12 cellular contexts compared by ENCODE assay signal in the genomic region with DNA sequence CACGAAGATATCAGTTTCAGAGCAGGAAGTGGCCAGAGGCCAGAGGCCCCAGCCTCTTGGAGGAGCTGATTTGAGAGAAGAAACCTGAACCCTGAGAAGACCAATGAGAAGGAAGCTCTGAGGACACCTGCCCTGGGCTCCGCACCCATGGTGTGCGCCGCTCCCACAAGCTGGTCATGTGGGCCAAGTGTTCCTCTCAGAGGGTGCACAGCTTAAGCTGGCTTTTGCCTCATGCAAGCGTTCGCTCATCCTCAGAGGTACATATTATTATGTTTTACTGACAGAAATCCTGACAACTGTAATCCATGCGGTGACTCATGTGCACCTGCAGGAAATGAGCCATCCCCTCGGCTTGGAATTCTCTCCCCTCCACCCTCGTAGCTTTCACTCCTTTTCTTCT.
A peak's percentile ranks its signal among the peaks of the same experiment; 100 is the strongest.
DNase-seq lines count a peak whose midpoint lies in the region; ATAC-seq and TF ChIP-seq lines count a peak whose summit lies in the region.
"Had no signal": no experiment of that assay in that cellular context is flagged by ENCODE, and none has a peak within 500 bp of the region (broad histone marks: within the 10 kb centered on the region; RNA-seq: fewer than 3 reads in every experiment).

No MANE protein-coding gene starts in this region.

- H3K4me3 ChIP-seq in KMS-11 (IDR thresholded peaks at IDR 0.05; ENCODE audit: insufficient read depth, low read depth, low read length) (no peak overlapping the region), mesendoderm (ENCODE audit: low read length) (no peak overlapping the region)
- H3K4me3 ChIP-seq: transverse colon had no signal

- peaks cover 38% of the 10 kb centered on the region for H3K4me1 Mint-ChIP-seq in activated CD4-positive, alpha-beta T cell treated with anti-CD3 and anti-CD28 coated beads for 36 hours
- peaks cover 41% of the 10 kb centered on the region for H3K4me1 Mint-ChIP-seq in activated T-cell treated with anti-CD3 and anti-CD28 coated beads, Interleukin-2, amount 50 U/mL, for 72 hours (ENCODE audit: low read depth)
- H3K4me1 Mint-ChIP-seq in stimulated activated memory B cell treated with anti-CD40 and anti-IgM and Interleukin-4, amounts not matched to agents 10 μg/mL and 1 μg/mL and 100 μg/mL, for 72 hours: no peaks in the 10 kb centered on the region

- POLR2A ChIA-PET in activated CD4-positive, alpha-beta T cell treated with anti-CD3 and anti-CD28 coated beads for 36 hours (lab: Charles Lee): no interaction called here

- H3K4me1 ChIP-seq in KMS-11 (ENCODE audit: low read depth, poor library complexity, severe bottlenecking): peaks cover 12% of the 10 kb centered on the region
- H3K4me1 ChIP-seq in mesendoderm (ENCODE audit: control insufficient read depth, low read depth, low read length): no peaks in the 10 kb centered on the region
- H3K4me1 ChIP-seq: transverse colon had no signal

- H3K27me3 Mint-ChIP-seq in activated CD4-positive, alpha-beta T cell treated with anti-CD3 and anti-CD28 coated beads for 36 hours: no peaks in the 10 kb centered on the region
- H3K27me3 Mint-ChIP-seq in activated T-cell treated with anti-CD3 and anti-CD28 coated beads, Interleukin-2, amount 50 U/mL, for 72 hours (ENCODE audit: low read depth): no peaks in the 10 kb centered on the region
- H3K27me3 Mint-ChIP-seq in stimulated activated memory B cell treated with anti-CD40 and anti-IgM and Interleukin-4, amounts not matched to agents 10 μg/mL and 1 μg/mL and 100 μg/mL, for 72 hours: peaks cover 17% of the 10 kb centered on the region
- H3K27me3 Mint-ChIP-seq: activated CD8-positive, alpha-beta memory T cell treated with anti-CD3 and anti-CD28 coated beads, Interleukin-2, amount 10 ng/mL, durations not matched to agents 7 days and 5 days had no signal

- no peak overlapping the region for H4K8ac ChIP-seq in mesendoderm (ENCODE audit: low read depth, low read length)

- no peak overlapping the region for H3K4ac ChIP-seq in mesendoderm (ENCODE audit: low read depth, low read length)

- no peak for TF ChIP-seq CTCF in KMS-11 (conservative IDR thresholded peaks at IDR 0.05; ENCODE audit: low read depth, low read length)

- H3K79me1 ChIP-seq in mesendoderm (ENCODE audit: low read length): no peaks in the 10 kb centered on the region

- no peak overlapping the region for H4K5ac ChIP-seq in mesendoderm (ENCODE audit: low read length)

- intact Hi-C loops in activated CD4-positive, alpha-beta T cell treated with anti-CD3 and anti-CD28 coated beads for 36 hours (cut with DNase I, micrococcal nuclease): loop anchor here in 1 of 2 experiments (2.0 kb wide), 2 partner anchors 36 to 732 kb away; partner anchors contain the start of gene TRAPPC12

- H3K27me3 ChIP-seq in KMS-11 (ENCODE audit: insufficient read depth, low read depth) (no peaks in the 10 kb centered on the region), mesendoderm (ENCODE audit: insufficient read depth, low read length, poor library complexity) (no peaks in the 10 kb centered on the region)
- H3K27me3 ChIP-seq: transverse colon had no signal

- H3K27ac Mint-ChIP-seq in activated CD4-positive, alpha-beta T cell treated with anti-CD3 and anti-CD28 coated beads for 36 hours: peak overlapping the region; percentile 78
- no peak overlapping the region for H3K27ac Mint-ChIP-seq in activated T-cell treated with anti-CD3 and anti-CD28 coated beads, Interleukin-2, amount 50 U/mL, for 72 hours
- no peak overlapping the region for H3K27ac Mint-ChIP-seq in stimulated activated memory B cell treated with anti-CD40 and anti-IgM and Interleukin-4, amounts not matched to agents 10 μg/mL and 1 μg/mL and 100 μg/mL, for 72 hours
- H3K27ac Mint-ChIP-seq: activated CD8-positive, alpha-beta memory T cell treated with anti-CD3 and anti-CD28 coated beads, Interleukin-2, amount 10 ng/mL, durations not matched to agents 7 days and 5 days had no signal

- H3K9ac ChIP-seq in KMS-11: no peak overlapping the region
- no peak overlapping the region for H3K9ac ChIP-seq in mesendoderm (ENCODE audit: low read length)

- DNase-seq in activated CD4-positive, alpha-beta T cell treated with anti-CD3 and anti-CD28 coated beads for 36 hours: peak; percentile 56
- no peak for DNase-seq in activated CD4-positive, alpha-beta T cell treated with anti-CD3 and anti-CD28 coated beads for 4 hours
- DNase-seq in activated T-cell treated with anti-CD3 and anti-CD28 coated beads, Interleukin-2, amount 50 U/mL, for 72 hours: peak; percentile 11 to 21
- peak; percentile 22 for DNase-seq in left lobe of liver (ENCODE audit: low spot score)
- DNase-seq in pons (ENCODE audit: low spot score): no peak
- DNase-seq in mesendoderm: no peak
- DNase-seq: activated CD8-positive, alpha-beta memory T cell treated with anti-CD3 and anti-CD28 coated beads, Interleukin-2, amount 10 ng/mL, durations not matched to agents 7 days and 5 days; NK-92 treated with Interleukin-12 subunit alpha and Interleukin-12 subunit beta, amount 100 ng/mL, for 24 hours; transverse colon had no signal

- peak overlapping the region; percentile 49 for H3K4me3 Mint-ChIP-seq in activated CD4-positive, alpha-beta T cell treated with anti-CD3 and anti-CD28 coated beads for 36 hours
- peak overlapping the region; percentile 70 to 74 for H3K4me3 Mint-ChIP-seq in activated T-cell treated with anti-CD3 and anti-CD28 coated beads, Interleukin-2, amount 50 U/mL, for 72 hours
- H3K4me3 Mint-ChIP-seq in stimulated activated memory B cell treated with anti-CD40 and anti-IgM and Interleukin-4, amounts not matched to agents 10 μg/mL and 1 μg/mL and 100 μg/mL, for 72 hours: no peak overlapping the region
- H3K4me3 Mint-ChIP-seq: activated CD8-positive, alpha-beta memory T cell treated with anti-CD3 and anti-CD28 coated beads, Interleukin-2, amount 10 ng/mL, durations not matched to agents 7 days and 5 days had no signal

- H3K27ac ChIP-seq in KMS-11 (peak overlapping the region; percentile 58), mesendoderm (ENCODE audit: low read depth, low read length) (no peak overlapping the region)
- H3K27ac ChIP-seq: transverse colon had no signal

- H3K23ac ChIP-seq in mesendoderm (ENCODE audit: low read length): no peak overlapping the region

- no peak overlapping the region for H2AK5ac ChIP-seq in mesendoderm (ENCODE audit: low read length)

- peak; percentile 57 for ATAC-seq in activated CD4-positive, alpha-beta T cell treated with anti-CD3 and anti-CD28 coated beads for 36 hours
- ATAC-seq in activated T-cell treated with anti-CD3 and anti-CD28 coated beads, Interleukin-2, amount 50 U/mL, for 72 hours (replicated peaks in 1 of 2): peak; percentile 49 to 56
- ATAC-seq in left lobe of liver: no peak
- ATAC-seq in stimulated activated memory B cell treated with anti-CD40 and anti-IgM and Interleukin-4, amounts not matched to agents 10 μg/mL and 1 μg/mL and 100 μg/mL, for 72 hours: no peak

- peak overlapping the region; percentile 66; the same call in 1 of the 2 replicates for H2AFZ ChIP-seq in KMS-11 (ENCODE audit: low read depth)

- H4K20me1 ChIP-seq in KMS-11 (ENCODE audit: insufficient read depth): no peaks in the 10 kb centered on the region

- no CpG with 5 or more reads among the region's 9 CpGs for WGBS in mesendoderm (ENCODE audit: extremely low coverage, insufficient coverage, low lambda C conversion rate)

- H3K36me3 Mint-ChIP-seq in activated CD4-positive, alpha-beta T cell treated with anti-CD3 and anti-CD28 coated beads for 36 hours (ENCODE audit: low read depth): no peaks in the 10 kb centered on the region
- no peaks in the 10 kb centered on the region for H3K36me3 Mint-ChIP-seq in activated T-cell treated with anti-CD3 and anti-CD28 coated beads, Interleukin-2, amount 50 U/mL, for 72 hours (ENCODE audit: insufficient read depth in 2 of 2)
- H3K36me3 Mint-ChIP-seq in stimulated activated memory B cell treated with anti-CD40 and anti-IgM and Interleukin-4, amounts not matched to agents 10 μg/mL and 1 μg/mL and 100 μg/mL, for 72 hours: no peaks in the 10 kb centered on the region
- H3K36me3 Mint-ChIP-seq: activated CD8-positive, alpha-beta memory T cell treated with anti-CD3 and anti-CD28 coated beads, Interleukin-2, amount 10 ng/mL, durations not matched to agents 7 days and 5 days had no signal

- H3K4me2 ChIP-seq in KMS-11: no peak overlapping the region; the same call in 1 of the 2 replicates
- H3K4me2 ChIP-seq in mesendoderm (ENCODE audit: low read length): no peak overlapping the region

- no peaks in the 10 kb centered on the region for H3K9me3 Mint-ChIP-seq in activated CD4-positive, alpha-beta T cell treated with anti-CD3 and anti-CD28 coated beads for 36 hours (ENCODE audit: low read depth)
- H3K9me3 Mint-ChIP-seq in activated T-cell treated with anti-CD3 and anti-CD28 coated beads, Interleukin-2, amount 50 U/mL, for 72 hours: peaks cover 1 to 2% of the 10 kb centered on the region in 2 donors
- peaks cover 12% of the 10 kb centered on the region for H3K9me3 Mint-ChIP-seq in stimulated activated memory B cell treated with anti-CD40 and anti-IgM and Interleukin-4, amounts not matched to agents 10 μg/mL and 1 μg/mL and 100 μg/mL, for 72 hours
- H3K9me3 Mint-ChIP-seq: T-helper 1 cell treated with Interleukin-12 subunit alpha and Interleukin-12 subunit beta and Interleukin-4 antibody, amounts not matched to agents 30 μg/mL and 1 μg/mL, for 36 hours had no signal

- no peak overlapping the region for H2BK5ac ChIP-seq in mesendoderm (ENCODE audit: low read length)

- CTCF ChIA-PET in activated CD4-positive, alpha-beta T cell treated with anti-CD3 and anti-CD28 coated beads for 36 hours (lab: Charles Lee): interaction anchor here (0.7 to 1.1 kb wide), 2 partner anchors 10 to 476 kb away, joined by 3 to 6 read pairs; no protein-coding TSS in a partner anchor

- H3K79me2 ChIP-seq in KMS-11 (ENCODE audit: insufficient read depth, low read depth) (no peaks in the 10 kb centered on the region), mesendoderm (ENCODE audit: control insufficient read depth, insufficient read depth, low read length) (no peaks in the 10 kb centered on the region)

- H2BK15ac ChIP-seq in mesendoderm (replicated peaks; ENCODE audit: low read depth): no peak overlapping the region

- H3K36me3 ChIP-seq in KMS-11 (ENCODE audit: insufficient read depth) (no peaks in the 10 kb centered on the region), mesendoderm (ENCODE audit: control insufficient read depth, insufficient read depth, low read length) (no peaks in the 10 kb centered on the region)
- H3K36me3 ChIP-seq: transverse colon had no signal

- no peak overlapping the region for H3K18ac ChIP-seq in mesendoderm (ENCODE audit: low read length)

- H2BK120ac ChIP-seq in mesendoderm (ENCODE audit: low read depth, low read length): no peak overlapping the region

- H3K56ac ChIP-seq in mesendoderm (ENCODE audit: low read length): no peak overlapping the region

Comparison
In these comparisons a context has a peak if more than half of its experiments do, and no peak if none do; other contexts are left out.
1. DNase-seq: peak in activated CD4-positive, alpha-beta T cell treated with anti-CD3 and anti-CD28 coated beads for 36 hours (single experiment), activated T-cell treated with anti-CD3 and anti-CD28 coated beads, Interleukin-2, amount 50 U/mL, for 72 hours (2 of 2) and left lobe of liver (single experiment); none in activated CD4-positive, alpha-beta T cell treated with anti-CD3 and anti-CD28 coated beads for 4 hours (0 of 2), pons (single experiment) and mesendoderm (single experiment).
2. ATAC-seq: peak in activated CD4-positive, alpha-beta T cell treated with anti-CD3 and anti-CD28 coated beads for 36 hours (single experiment) and activated T-cell treated with anti-CD3 and anti-CD28 coated beads, Interleukin-2, amount 50 U/mL, for 72 hours (2 of 2); none in left lobe of liver (single experiment) and stimulated activated memory B cell treated with anti-CD40 and anti-IgM and Interleukin-4, amounts not matched to agents 10 μg/mL and 1 μg/mL and 100 μg/mL, for 72 hours (single experiment).